2 cellular contexts compared by ENCODE assay signal in the genomic region with DNA sequence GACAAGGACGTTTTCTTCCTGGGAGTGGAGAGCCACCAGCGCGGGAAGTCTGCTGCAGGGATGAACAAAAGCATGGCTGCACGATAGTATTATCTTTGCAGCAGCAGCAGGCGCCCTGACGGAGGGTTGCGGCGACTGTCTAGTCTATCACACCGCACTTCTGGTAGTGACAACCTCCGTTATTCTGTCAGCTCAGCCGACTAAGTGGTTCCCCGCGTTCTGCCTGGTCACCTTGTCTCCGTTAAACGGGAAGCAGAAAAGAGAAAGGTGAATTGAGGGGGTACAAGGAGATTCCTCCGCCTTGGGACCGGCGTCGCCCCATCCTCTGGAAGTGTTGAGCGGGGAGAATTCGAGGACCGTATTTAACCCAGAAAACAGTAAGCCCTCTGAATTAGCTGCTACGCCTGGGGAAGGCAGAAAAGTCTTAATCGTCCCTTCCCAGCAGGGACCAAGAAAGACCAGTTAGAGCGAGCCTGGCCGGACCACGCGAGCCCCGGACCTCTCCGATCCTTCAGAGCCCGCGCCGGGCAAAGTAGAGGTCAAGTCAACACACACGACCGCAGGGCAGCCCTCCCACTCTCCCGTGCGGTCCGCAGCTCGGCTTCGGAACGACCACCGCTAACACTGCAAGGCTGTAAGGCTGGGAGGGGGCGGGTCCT.
TF ChIP-seq lines count a peak whose summit lies in the region.

No MANE protein-coding gene starts in this region.

TF ChIP-seq in IMR-90, 13 proteins besides CTCF, POLR2A, EP300 and RAD21:
- TF ChIP-seq FOS (IDR thresholded peaks at IDR 0.05; ENCODE audit: low read depth, low read length): no peak
- TF ChIP-seq MAZ (IDR thresholded peaks at IDR 0.05; ENCODE audit: borderline replicate concordance, low read depth, low read length): no peak
- TF ChIP-seq RCOR1 (IDR thresholded peaks at IDR 0.05; ENCODE audit: insufficient replicate concordance, low read length): no peak
- no peak for TF ChIP-seq NFE2L2 (IDR thresholded peaks at IDR 0.05; ENCODE audit: low read depth, low read length)
- TF ChIP-seq, protein P1, sequence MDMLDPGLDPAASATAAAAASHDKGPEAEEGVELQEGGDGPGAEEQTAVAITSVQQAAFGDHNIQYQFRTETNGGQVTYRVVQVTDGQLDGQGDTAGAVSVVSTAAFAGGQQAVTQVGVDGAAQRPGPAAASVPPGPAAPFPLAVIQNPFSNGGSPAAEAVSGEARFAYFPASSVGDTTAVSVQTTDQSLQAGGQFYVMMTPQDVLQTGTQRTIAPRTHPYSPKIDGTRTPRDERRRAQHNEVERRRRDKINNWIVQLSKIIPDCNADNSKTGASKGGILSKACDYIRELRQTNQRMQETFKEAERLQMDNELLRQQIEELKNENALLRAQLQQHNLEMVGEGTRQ (IDR thresholded peaks at IDR 0.05; ENCODE audit: low read depth, low read length): no peak
- TF ChIP-seq CEBPB (IDR thresholded peaks at IDR 0.05; ENCODE audit: low read depth, low read length): no peak
- no peak for TF ChIP-seq MXI1 (IDR thresholded peaks at IDR 0.05; ENCODE audit: borderline replicate concordance, low read depth, low read length)

TF ChIP-seq in K562, 482 proteins besides CTCF, POLR2A, EP300 and RAD21 (continues in another document):
- TF ChIP-seq POLR2AphosphoS5 (IDR thresholded peaks at IDR 0.05; ENCODE audit: control insufficient read depth, insufficient read depth, low read depth, low read length): peak; percentile 72
- no peak for TF ChIP-seq POLR2H (tag; IDR thresholded peaks at IDR 0.05; ENCODE audit: low read depth)
- TF ChIP-seq ZBTB26 (CRISPR knock-in tag; IDR thresholded peaks at IDR 0.05): no peak
- TF ChIP-seq DACH1 (IDR thresholded peaks at IDR 0.05; ENCODE audit: partially characterized antibody): no peak
- TF ChIP-seq NCOA4 (IDR thresholded peaks at IDR 0.05; ENCODE audit: partially characterized antibody): no peak
- TF ChIP-seq GTF2A2 (tag; IDR thresholded peaks at IDR 0.05): no peak
- TF ChIP-seq ZNF133 (CRISPR knock-in tag; IDR thresholded peaks at IDR 0.05): no peak
- no peak for TF ChIP-seq ZNF778 (CRISPR knock-in tag; IDR thresholded peaks at IDR 0.05)
- no peak for TF ChIP-seq FIP1L1 (IDR thresholded peaks at IDR 0.05; ENCODE audit: low read depth, low read length, poor library complexity, severe bottlenecking)
- TF ChIP-seq DDX20 (tag; IDR thresholded peaks at IDR 0.05; ENCODE audit: low read depth): no peak
- TF ChIP-seq, protein P2, sequence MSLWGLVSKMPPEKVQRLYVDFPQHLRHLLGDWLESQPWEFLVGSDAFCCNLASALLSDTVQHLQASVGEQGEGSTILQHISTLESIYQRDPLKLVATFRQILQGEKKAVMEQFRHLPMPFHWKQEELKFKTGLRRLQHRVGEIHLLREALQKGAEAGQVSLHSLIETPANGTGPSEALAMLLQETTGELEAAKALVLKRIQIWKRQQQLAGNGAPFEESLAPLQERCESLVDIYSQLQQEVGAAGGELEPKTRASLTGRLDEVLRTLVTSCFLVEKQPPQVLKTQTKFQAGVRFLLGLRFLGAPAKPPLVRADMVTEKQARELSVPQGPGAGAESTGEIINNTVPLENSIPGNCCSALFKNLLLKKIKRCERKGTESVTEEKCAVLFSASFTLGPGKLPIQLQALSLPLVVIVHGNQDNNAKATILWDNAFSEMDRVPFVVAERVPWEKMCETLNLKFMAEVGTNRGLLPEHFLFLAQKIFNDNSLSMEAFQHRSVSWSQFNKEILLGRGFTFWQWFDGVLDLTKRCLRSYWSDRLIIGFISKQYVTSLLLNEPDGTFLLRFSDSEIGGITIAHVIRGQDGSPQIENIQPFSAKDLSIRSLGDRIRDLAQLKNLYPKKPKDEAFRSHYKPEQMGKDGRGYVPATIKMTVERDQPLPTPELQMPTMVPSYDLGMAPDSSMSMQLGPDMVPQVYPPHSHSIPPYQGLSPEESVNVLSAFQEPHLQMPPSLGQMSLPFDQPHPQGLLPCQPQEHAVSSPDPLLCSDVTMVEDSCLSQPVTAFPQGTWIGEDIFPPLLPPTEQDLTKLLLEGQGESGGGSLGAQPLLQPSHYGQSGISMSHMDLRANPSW (CRISPR knock-in tag; IDR thresholded peaks at IDR 0.05): no peak
- TF ChIP-seq SRSF7 (optimal IDR thresholded peaks at IDR 0.05; ENCODE audit: low read depth, low read length): no peak
- no peak for TF ChIP-seq BCL6 (CRISPR knock-in tag; IDR thresholded peaks at IDR 0.05)
- TF ChIP-seq CHD4 (IDR thresholded peaks at IDR 0.05; ENCODE audit: insufficient read depth, insufficient replicate concordance, low read depth, low read length, poor library complexity, severe bottlenecking): no peak
- no peak for TF ChIP-seq NCOA2 (IDR thresholded peaks at IDR 0.05; ENCODE audit: partially characterized antibody in 2 of 2)
- TF ChIP-seq GABPB1 (CRISPR knock-in tag; IDR thresholded peaks at IDR 0.05): 0 out of 2 replicates have a peak, but pooled peaks have one; percentile 33
- TF ChIP-seq ZNF696 (CRISPR knock-in tag; conservative IDR thresholded peaks at IDR 0.05): no peak
- TF ChIP-seq, protein P3, sequence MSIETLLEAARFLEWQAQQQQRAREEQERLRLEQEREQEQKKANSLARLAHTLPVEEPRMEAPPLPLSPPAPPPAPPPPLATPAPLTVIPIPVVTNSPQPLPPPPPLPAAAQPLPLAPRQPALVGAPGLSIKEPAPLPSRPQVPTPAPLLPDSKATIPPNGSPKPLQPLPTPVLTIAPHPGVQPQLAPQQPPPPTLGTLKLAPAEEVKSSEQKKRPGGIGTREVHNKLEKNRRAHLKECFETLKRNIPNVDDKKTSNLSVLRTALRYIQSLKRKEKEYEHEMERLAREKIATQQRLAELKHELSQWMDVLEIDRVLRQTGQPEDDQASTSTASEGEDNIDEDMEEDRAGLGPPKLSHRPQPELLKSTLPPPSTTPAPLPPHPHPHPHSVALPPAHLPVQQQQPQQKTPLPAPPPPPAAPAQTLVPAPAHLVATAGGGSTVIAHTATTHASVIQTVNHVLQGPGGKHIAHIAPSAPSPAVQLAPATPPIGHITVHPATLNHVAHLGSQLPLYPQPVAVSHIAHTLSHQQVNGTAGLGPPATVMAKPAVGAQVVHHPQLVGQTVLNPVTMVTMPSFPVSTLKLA (conservative IDR thresholded peaks at IDR 0.05): peak in 1 of 2 experiments; percentile 37; a peak in 1 of 4 replicates
- TF ChIP-seq ZNF57 (CRISPR knock-in tag; IDR thresholded peaks at IDR 0.05): no peak
- TF ChIP-seq, protein P4, sequence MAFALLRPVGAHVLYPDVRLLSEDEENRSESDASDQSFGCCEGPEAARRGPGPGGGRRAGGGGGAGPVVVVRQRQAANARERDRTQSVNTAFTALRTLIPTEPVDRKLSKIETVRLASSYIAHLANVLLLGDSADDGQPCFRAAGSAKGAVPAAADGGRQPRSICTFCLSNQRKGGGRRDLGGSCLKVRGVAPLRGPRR (CRISPR knock-in tag; IDR thresholded peaks at IDR 0.05): no peak
- TF ChIP-seq NR4A1 (CRISPR knock-in tag; IDR thresholded peaks at IDR 0.05): no peak
- TF ChIP-seq NR4A1 (tag; IDR thresholded peaks at IDR 0.05): no peak
- TF ChIP-seq, protein P5, sequence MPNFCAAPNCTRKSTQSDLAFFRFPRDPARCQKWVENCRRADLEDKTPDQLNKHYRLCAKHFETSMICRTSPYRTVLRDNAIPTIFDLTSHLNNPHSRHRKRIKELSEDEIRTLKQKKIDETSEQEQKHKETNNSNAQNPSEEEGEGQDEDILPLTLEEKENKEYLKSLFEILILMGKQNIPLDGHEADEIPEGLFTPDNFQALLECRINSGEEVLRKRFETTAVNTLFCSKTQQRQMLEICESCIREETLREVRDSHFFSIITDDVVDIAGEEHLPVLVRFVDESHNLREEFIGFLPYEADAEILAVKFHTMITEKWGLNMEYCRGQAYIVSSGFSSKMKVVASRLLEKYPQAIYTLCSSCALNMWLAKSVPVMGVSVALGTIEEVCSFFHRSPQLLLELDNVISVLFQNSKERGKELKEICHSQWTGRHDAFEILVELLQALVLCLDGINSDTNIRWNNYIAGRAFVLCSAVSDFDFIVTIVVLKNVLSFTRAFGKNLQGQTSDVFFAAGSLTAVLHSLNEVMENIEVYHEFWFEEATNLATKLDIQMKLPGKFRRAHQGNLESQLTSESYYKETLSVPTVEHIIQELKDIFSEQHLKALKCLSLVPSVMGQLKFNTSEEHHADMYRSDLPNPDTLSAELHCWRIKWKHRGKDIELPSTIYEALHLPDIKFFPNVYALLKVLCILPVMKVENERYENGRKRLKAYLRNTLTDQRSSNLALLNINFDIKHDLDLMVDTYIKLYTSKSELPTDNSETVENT (CRISPR knock-in tag; IDR thresholded peaks at IDR 0.05): no peak
- TF ChIP-seq ZFP36 (IDR thresholded peaks at IDR 0.05; ENCODE audit: low read depth, low read length, partially characterized antibody): no peak
- no peak for TF ChIP-seq SMAD1 (IDR thresholded peaks at IDR 0.05; ENCODE audit: low read depth, low read length, partially characterized antibody)
- TF ChIP-seq SREBF2 (CRISPR knock-in tag; IDR thresholded peaks at IDR 0.05): no peak
- no peak for TF ChIP-seq ZSCAN29 (IDR thresholded peaks at IDR 0.05)
- no peak for TF ChIP-seq XRCC5 (IDR thresholded peaks at IDR 0.05; ENCODE audit: low read depth, low read length)
- no peak for TF ChIP-seq TCF7 (IDR thresholded peaks at IDR 0.05; ENCODE audit: borderline replicate concordance)
- no peak for TF ChIP-seq ADNP (tag; IDR thresholded peaks at IDR 0.05)
- no peak for TF ChIP-seq HIVEP1 (CRISPR knock-in tag; IDR thresholded peaks at IDR 0.05)
- TF ChIP-seq NFE2 (IDR thresholded peaks at IDR 0.05; ENCODE audit: low read depth): peak; percentile 48; the same call in 1 of the 2 replicates
- TF ChIP-seq STAT5B (CRISPR knock-in tag; IDR thresholded peaks at IDR 0.05): no peak
- peak in 1 of 2 experiments; percentile 81; a peak in 1 of 4 replicates for TF ChIP-seq UBTF (IDR thresholded peaks at IDR 0.05; ENCODE audit: borderline replicate concordance in 1 of 2, low read depth in 2 of 2, low read length in 2 of 2)
- TF ChIP-seq ZBTB8A (IDR thresholded peaks at IDR 0.05; ENCODE audit: partially characterized antibody): no peak
- peak; percentile 78 for TF ChIP-seq BHLHE40 (IDR thresholded peaks at IDR 0.05; ENCODE audit: low read length)
- TF ChIP-seq ZNF395 (CRISPR knock-in tag; IDR thresholded peaks at IDR 0.05): peak; percentile 27; the same call in 1 of the 2 replicates
- no peak for TF ChIP-seq PYGO2 (tag; IDR thresholded peaks at IDR 0.05)
- TF ChIP-seq, protein P6, sequence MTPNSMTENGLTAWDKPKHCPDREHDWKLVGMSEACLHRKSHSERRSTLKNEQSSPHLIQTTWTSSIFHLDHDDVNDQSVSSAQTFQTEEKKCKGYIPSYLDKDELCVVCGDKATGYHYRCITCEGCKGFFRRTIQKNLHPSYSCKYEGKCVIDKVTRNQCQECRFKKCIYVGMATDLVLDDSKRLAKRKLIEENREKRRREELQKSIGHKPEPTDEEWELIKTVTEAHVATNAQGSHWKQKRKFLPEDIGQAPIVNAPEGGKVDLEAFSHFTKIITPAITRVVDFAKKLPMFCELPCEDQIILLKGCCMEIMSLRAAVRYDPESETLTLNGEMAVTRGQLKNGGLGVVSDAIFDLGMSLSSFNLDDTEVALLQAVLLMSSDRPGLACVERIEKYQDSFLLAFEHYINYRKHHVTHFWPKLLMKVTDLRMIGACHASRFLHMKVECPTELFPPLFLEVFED (CRISPR knock-in tag; conservative IDR thresholded peaks at IDR 0.05): no peak
- TF ChIP-seq ZNF561 (CRISPR knock-in tag; conservative IDR thresholded peaks at IDR 0.05): no peak
- TF ChIP-seq, protein P7, sequence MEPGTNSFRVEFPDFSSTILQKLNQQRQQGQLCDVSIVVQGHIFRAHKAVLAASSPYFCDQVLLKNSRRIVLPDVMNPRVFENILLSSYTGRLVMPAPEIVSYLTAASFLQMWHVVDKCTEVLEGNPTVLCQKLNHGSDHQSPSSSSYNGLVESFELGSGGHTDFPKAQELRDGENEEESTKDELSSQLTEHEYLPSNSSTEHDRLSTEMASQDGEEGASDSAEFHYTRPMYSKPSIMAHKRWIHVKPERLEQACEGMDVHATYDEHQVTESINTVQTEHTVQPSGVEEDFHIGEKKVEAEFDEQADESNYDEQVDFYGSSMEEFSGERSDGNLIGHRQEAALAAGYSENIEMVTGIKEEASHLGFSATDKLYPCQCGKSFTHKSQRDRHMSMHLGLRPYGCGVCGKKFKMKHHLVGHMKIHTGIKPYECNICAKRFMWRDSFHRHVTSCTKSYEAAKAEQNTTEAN (CRISPR knock-in tag; IDR thresholded peaks at IDR 0.05): no peak
